Comparison of ENCODE assay signal across 1 cellular context in the genomic region with DNA sequence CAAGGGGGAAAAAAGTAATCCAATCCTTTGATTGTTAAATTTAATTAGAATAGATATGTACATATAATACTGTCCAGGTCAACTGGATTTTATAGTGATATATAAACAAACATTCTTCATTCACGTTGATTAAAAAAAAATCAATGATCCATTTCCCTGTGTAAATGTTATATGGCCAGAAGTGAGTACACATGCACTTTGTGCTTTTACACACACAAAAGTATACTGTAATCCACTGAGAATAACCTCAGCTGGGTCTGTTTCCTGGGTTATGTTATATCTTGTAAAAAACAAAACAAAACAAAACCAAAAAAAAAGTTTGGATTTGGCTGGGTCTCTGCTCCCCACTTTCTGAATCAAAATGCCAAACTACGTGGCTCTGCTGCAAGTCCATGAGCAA.
TF ChIP-seq lines count a peak whose summit lies in the region.

No MANE protein-coding gene starts in this region.

TF ChIP-seq in HepG2, 621 proteins besides CTCF, POLR2A, EP300 and RAD21 (continued from another document):
- TF ChIP-seq, protein P1, sequence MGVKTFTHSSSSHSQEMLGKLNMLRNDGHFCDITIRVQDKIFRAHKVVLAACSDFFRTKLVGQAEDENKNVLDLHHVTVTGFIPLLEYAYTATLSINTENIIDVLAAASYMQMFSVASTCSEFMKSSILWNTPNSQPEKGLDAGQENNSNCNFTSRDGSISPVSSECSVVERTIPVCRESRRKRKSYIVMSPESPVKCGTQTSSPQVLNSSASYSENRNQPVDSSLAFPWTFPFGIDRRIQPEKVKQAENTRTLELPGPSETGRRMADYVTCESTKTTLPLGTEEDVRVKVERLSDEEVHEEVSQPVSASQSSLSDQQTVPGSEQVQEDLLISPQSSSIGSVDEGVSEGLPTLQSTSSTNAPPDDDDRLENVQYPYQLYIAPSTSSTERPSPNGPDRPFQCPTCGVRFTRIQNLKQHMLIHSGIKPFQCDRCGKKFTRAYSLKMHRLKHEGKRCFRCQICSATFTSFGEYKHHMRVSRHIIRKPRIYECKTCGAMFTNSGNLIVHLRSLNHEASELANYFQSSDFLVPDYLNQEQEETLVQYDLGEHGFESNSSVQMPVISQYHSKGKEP (CRISPR knock-in tag; IDR thresholded peaks at IDR 0.05): no peak
- TF ChIP-seq FOXA3 (CRISPR knock-in tag; IDR thresholded peaks at IDR 0.05) (peak; percentile 83), HNF4A (CRISPR knock-in tag; IDR thresholded peaks at IDR 0.05) (peak; percentile 78), PHF21A (CRISPR knock-in tag; IDR thresholded peaks at IDR 0.05) (0 out of 2 replicates have a peak, but pooled peaks have one; percentile 25), PPARG (CRISPR knock-in tag; conservative IDR thresholded peaks at IDR 0.05) (0 out of 2 replicates have a peak, but pooled peaks have one; percentile 21), SAP130 (CRISPR knock-in tag; IDR thresholded peaks at IDR 0.05; ENCODE audit: low read depth) (peak; percentile 31; the same call in 1 of the 2 replicates), ZNF878 (CRISPR knock-in tag; IDR thresholded peaks at IDR 0.05) (no peak), FOXA1 (IDR thresholded peaks at IDR 0.05) (no peak; the same call in 1 of the 2 replicates), FOXA1 (CRISPR knock-in tag; IDR thresholded peaks at IDR 0.05) (peak; percentile 77), KLF6 (CRISPR knock-in tag; IDR thresholded peaks at IDR 0.05) (no peak), MEIS2 (CRISPR knock-in tag; IDR thresholded peaks at IDR 0.05) (no peak), NCOR1 (IDR thresholded peaks at IDR 0.05; ENCODE audit: borderline replicate concordance, low read length) (peak; percentile 70; the same call in 1 of the 2 replicates), RXRB (CRISPR knock-in tag; IDR thresholded peaks at IDR 0.05; ENCODE audit: borderline replicate concordance) (peak; percentile 37; the same call in 1 of the 2 replicates), RARA (CRISPR knock-in tag; IDR thresholded peaks at IDR 0.05) (peak; percentile 31; the same call in 1 of the 2 replicates), CENPT (CRISPR knock-in tag; IDR thresholded peaks at IDR 0.05; ENCODE audit: low read depth) (no peak), SOX13 (IDR thresholded peaks at IDR 0.05) (no peak), SOX13 (CRISPR knock-in tag; conservative IDR thresholded peaks at IDR 0.05 in 1 of 2, IDR thresholded peaks at IDR 0.05 in 1 of 2) (peak in 1 of 2 experiments; percentile 30; a peak in 1 of 4 replicates), THYN1 (CRISPR knock-in tag; IDR thresholded peaks at IDR 0.05; ENCODE audit: borderline replicate concordance, low read depth) (no peak), SOX6 (IDR thresholded peaks at IDR 0.05) (no peak), SOX6 (CRISPR knock-in tag; IDR thresholded peaks at IDR 0.05) (0 out of 2 replicates have a peak, but pooled peaks have one; percentile 28), SUZ12 (IDR thresholded peaks at IDR 0.05; ENCODE audit: low read depth, low read length) (no peak), KDM6A (CRISPR knock-in tag; IDR thresholded peaks at IDR 0.05; ENCODE audit: low read depth) (peak; percentile 47; the same call in 1 of the 2 replicates), ONECUT2 (CRISPR knock-in tag; IDR thresholded peaks at IDR 0.05) (peak; percentile 88), ZNF558 (CRISPR knock-in tag; IDR thresholded peaks at IDR 0.05; ENCODE audit: borderline replicate concordance) (no peak), NFIC (IDR thresholded peaks at IDR 0.05; ENCODE audit: low read length) (peak; percentile 39; the same call in 1 of the 2 replicates)
- TF ChIP-seq, protein P2, sequence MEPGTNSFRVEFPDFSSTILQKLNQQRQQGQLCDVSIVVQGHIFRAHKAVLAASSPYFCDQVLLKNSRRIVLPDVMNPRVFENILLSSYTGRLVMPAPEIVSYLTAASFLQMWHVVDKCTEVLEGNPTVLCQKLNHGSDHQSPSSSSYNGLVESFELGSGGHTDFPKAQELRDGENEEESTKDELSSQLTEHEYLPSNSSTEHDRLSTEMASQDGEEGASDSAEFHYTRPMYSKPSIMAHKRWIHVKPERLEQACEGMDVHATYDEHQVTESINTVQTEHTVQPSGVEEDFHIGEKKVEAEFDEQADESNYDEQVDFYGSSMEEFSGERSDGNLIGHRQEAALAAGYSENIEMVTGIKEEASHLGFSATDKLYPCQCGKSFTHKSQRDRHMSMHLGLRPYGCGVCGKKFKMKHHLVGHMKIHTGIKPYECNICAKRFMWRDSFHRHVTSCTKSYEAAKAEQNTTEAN (CRISPR knock-in tag; conservative IDR thresholded peaks at IDR 0.05): peak; percentile 95
- TF ChIP-seq, protein P3, sequence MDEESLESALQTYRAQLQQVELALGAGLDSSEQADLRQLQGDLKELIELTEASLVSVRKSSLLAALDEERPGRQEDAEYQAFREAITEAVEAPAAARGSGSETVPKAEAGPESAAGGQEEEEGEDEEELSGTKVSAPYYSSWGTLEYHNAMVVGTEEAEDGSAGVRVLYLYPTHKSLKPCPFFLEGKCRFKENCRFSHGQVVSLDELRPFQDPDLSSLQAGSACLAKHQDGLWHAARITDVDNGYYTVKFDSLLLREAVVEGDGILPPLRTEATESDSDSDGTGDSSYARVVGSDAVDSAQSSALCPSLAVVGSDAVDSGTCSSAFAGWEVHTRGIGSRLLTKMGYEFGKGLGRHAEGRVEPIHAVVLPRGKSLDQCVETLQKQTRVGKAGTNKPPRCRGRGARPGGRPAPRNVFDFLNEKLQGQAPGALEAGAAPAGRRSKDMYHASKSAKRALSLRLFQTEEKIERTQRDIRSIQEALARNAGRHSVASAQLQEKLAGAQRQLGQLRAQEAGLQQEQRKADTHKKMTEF (CRISPR knock-in tag; IDR thresholded peaks at IDR 0.05): 0 out of 2 replicates have a peak, but pooled peaks have one; percentile 16
- TF ChIP-seq, protein P4, sequence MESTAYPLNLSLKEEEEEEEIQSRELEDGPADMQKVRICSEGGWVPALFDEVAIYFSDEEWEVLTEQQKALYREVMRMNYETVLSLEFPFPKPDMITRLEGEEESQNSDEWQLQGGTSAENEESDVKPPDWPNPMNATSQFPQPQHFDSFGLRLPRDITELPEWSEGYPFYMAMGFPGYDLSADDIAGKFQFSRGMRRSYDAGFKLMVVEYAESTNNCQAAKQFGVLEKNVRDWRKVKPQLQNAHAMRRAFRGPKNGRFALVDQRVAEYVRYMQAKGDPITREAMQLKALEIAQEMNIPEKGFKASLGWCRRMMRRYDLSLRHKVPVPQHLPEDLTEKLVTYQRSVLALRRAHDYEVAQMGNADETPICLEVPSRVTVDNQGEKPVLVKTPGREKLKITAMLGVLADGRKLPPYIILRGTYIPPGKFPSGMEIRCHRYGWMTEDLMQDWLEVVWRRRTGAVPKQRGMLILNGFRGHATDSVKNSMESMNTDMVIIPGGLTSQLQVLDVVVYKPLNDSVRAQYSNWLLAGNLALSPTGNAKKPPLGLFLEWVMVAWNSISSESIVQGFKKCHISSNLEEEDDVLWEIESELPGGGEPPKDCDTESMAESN (CRISPR knock-in tag; conservative IDR thresholded peaks at IDR 0.05): no peak
- TF ChIP-seq, protein P5, sequence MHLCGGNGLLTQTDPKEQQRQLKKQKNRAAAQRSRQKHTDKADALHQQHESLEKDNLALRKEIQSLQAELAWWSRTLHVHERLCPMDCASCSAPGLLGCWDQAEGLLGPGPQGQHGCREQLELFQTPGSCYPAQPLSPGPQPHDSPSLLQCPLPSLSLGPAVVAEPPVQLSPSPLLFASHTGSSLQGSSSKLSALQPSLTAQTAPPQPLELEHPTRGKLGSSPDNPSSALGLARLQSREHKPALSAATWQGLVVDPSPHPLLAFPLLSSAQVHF (CRISPR knock-in tag; IDR thresholded peaks at IDR 0.05): no peak
- TF ChIP-seq, protein P6, sequence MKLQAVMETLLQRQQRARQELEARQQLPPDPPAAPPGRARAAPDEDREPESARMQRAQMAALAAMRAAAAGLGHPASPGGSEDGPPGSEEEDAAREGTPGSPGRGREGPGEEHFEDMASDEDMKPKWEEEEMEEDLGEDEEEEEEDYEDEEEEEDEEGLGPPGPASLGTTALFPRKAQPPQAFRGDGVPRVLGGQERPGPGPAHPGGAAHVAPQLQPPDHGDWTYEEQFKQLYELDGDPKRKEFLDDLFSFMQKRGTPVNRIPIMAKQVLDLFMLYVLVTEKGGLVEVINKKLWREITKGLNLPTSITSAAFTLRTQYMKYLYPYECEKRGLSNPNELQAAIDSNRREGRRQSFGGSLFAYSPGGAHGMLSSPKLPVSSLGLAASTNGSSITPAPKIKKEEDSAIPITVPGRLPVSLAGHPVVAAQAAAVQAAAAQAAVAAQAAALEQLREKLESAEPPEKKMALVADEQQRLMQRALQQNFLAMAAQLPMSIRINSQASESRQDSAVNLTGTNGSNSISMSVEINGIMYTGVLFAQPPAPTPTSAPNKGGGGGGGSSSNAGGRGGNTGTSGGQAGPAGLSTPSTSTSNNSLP (IDR thresholded peaks at IDR 0.05; ENCODE audit: low read depth, low read length): peak; percentile 99
